Comparison of ENCODE assay signal across 19 cellular contexts in genomic region chrX:66698273-66699204, GRCh38.
"Had no signal": no experiment of that assay in that cellular context is flagged by ENCODE, and none has a peak within 500 bp of the region (broad histone marks: within the 10 kb centered on the region; RNA-seq: fewer than 3 reads in every experiment).

No MANE protein-coding gene starts in this region.

- FAIRE-seq: small intestine had no signal

- ATAC-seq: heart left ventricle; left colon; left ventricle myocardium superior; natural killer cell treated with Interleukin-12 subunit alpha and Interleukin-12 subunit beta and Interleukin-15 and Interleukin-18, amount 100 ng/mL, for 72 hours had no signal

- DNase-seq: dorsolateral prefrontal cortex; effector CD8-positive, alpha-beta T cell; foreskin melanocyte; heart left ventricle; hippocampal formation; left colon; left ventricle myocardium superior; mesenchymal stem cell; midbrain; nucleus accumbens; ovary; small intestine; stimulated activated CD4-positive, alpha-beta T cell treated with anti-CD3 and anti-CD28 coated beads, Interleukin-12 subunit alpha, Interleukin-12 subunit beta, amount 100 ng/mL, for 4 hours; stimulated activated naive CD4-positive, alpha-beta T cell treated with Interleukin-2 at 50 U/mL for 16 hours; trophoblast cell had no signal

- H3K4me3 ChIP-seq: dorsolateral prefrontal cortex, heart left ventricle, lung, neural progenitor cell, ovary, right atrium auricular region had no signal
